Comparison of ENCODE assay signal across 29 cellular contexts in the genomic region with DNA sequence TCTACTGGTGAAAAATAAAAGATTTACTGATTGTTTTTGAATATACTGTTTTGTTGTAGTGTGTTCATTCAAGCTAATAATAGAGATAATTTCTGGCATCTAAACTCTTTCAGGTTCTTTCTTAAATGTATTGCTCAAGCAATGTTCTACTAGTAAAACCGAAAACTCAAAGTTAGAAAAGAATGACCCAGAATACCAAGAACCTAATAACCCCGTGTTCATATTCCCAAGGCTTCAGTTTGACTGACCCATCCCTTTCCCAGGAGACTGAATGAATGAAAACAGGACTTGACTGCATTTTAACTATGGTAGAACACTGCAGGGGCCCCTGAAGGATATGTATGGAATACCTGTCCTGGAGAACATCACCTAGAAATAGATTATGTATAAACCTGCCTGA.
"Had no signal": no experiment of that assay in that cellular context is flagged by ENCODE, and none has a peak within 500 bp of the region (broad histone marks: within the 10 kb centered on the region; RNA-seq: fewer than 3 reads in every experiment).

No MANE protein-coding gene starts in this region.

- H3K27ac ChIP-seq: adrenal gland, VCaP had no signal

- H3K36me3 ChIP-seq: adrenal gland, MG63 had no signal

- H3K27me3 ChIP-seq: adrenal gland, MG63 had no signal

- ATAC-seq: activated naive CD4-positive, alpha-beta T cell treated with anti-CD3 and anti-CD28 coated beads, Interleukin-2, amount 50 U/mL, for 72 hours; activated T-cell treated with anti-CD3 and anti-CD28 coated beads, Interleukin-2, amount 50 U/mL, for 4 hours; Panc1 had no signal

- H3K4me1 ChIP-seq: adrenal gland had no signal

- H3K4me3 ChIP-seq: adrenal gland, MG63 had no signal

- DNase-seq: activated B cell treated with CpG ODN at 0.5 μM for 24 hours; activated CD4-positive, alpha-beta memory T cell treated with anti-CD3 and anti-CD28 coated beads for 36 hours; activated CD4-positive, alpha-beta T cell treated with anti-CD3 and anti-CD28 coated beads for 4 hours; activated CD4-positive, alpha-beta T cell treated with anti-CD3 and anti-CD28 coated beads, Interleukin-2, amount 50 U/mL, for 1 hour; activated CD4-positive, CD25-positive, alpha-beta regulatory T cell treated with anti-CD3 and anti-CD28 coated beads, Interleukin-2, amount 50 U/mL, for 72 hours; activated CD8-positive, alpha-beta memory T cell treated with anti-CD3 and anti-CD28 coated beads, Interleukin-2, amount 50 U/mL, for 4 hours; activated gamma-delta T cell treated with Interleukin-2 at 50 U/mL for 16 hours; activated naive CD4-positive, alpha-beta T cell treated with anti-CD3 and anti-CD28 coated beads for 36 hours; activated T-cell treated with anti-CD3 and anti-CD28 coated beads for 4 hours; activated T-cell treated with anti-CD3 and anti-CD28 coated beads, Interleukin-2, amount 50 U/mL, for 4 hours; adrenal gland; Karpas-422; KBM-7; MG63; NCI-H1048; NCI-H1105 treated with DMSO at 0.1 percent for 48 hours; NCI-H1436; NCI-H1694; NCI-H2029; NCI-H345; NCI-H524 treated with DMSO at 0.1 percent for 48 hours; SIG-M5; SW 1271; T-helper 1 cell; T-helper 2 cell; T-helper 9 cell had no signal

- H3K9me3 ChIP-seq: adrenal gland, MG63 had no signal
